1 cellular context compared by ENCODE assay signal in the genomic region with DNA sequence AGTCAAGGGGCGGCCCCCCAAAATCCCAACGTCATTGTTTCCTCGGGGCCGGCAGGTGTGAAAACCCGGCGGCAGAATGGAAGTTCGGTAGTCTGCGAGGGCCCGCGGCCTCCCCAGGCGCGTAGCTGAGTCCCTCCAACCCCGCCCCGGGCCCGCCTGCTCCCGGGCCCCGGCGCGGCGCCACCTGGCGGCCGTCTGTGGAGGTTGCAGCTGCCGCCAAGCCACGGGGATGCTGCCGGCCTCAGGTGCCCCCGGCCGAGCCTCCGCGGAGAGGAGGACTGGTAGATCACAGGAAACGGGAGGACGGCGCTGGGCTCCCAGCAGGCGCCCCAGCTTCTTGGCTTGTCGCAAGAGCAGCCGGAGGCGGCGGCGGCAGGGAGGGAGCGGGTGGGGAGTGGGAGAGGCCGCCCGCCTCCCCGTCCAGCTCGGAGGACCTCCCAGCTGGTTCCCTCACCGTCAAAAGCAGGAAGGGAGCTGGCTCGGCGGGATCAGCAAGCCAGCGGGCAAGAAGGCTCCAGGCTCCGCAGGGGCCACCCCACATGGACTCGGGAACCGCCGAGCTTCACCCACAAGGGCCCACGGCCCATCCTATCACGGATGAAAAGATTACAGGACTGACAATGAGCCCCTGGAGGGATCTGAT.
A peak's percentile ranks its signal among the peaks of the same experiment; 100 is the strongest.
TF ChIP-seq lines count a peak whose summit lies in the region.

No MANE protein-coding gene starts in this region.

TF ChIP-seq in K562, 482 proteins besides CTCF, POLR2A, EP300 and RAD21 (continued from another document):
- TF ChIP-seq SMAD4 (CRISPR knock-in tag; conservative IDR thresholded peaks at IDR 0.05), result peak; percentile 76
- TF ChIP-seq MAZ (CRISPR knock-in tag; conservative IDR thresholded peaks at IDR 0.05 in 1 of 2, IDR thresholded peaks at IDR 0.05 in 1 of 2), result peak; percentile 14 to 64; a peak in 2 of 4 replicates
- TF ChIP-seq, protein P1, sequence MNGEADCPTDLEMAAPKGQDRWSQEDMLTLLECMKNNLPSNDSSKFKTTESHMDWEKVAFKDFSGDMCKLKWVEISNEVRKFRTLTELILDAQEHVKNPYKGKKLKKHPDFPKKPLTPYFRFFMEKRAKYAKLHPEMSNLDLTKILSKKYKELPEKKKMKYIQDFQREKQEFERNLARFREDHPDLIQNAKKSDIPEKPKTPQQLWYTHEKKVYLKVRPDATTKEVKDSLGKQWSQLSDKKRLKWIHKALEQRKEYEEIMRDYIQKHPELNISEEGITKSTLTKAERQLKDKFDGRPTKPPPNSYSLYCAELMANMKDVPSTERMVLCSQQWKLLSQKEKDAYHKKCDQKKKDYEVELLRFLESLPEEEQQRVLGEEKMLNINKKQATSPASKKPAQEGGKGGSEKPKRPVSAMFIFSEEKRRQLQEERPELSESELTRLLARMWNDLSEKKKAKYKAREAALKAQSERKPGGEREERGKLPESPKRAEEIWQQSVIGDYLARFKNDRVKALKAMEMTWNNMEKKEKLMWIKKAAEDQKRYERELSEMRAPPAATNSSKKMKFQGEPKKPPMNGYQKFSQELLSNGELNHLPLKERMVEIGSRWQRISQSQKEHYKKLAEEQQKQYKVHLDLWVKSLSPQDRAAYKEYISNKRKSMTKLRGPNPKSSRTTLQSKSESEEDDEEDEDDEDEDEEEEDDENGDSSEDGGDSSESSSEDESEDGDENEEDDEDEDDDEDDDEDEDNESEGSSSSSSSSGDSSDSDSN (IDR thresholded peaks at IDR 0.05; ENCODE audit: borderline replicate concordance in 1 of 2, low read depth in 2 of 2, low read length in 2 of 2), result 0 out of 4 replicates have a peak, but pooled peaks of 1 of the 2 experiments have one; percentile 38
- TF ChIP-seq CTBP1 (IDR thresholded peaks at IDR 0.05; ENCODE audit: borderline replicate concordance), result peak; percentile 67; the same call in 1 of the 2 replicates
